ENCODE assay signal across 10 cellular contexts in genomic region chr17:66255527-66255971, GRCh38. TPM values are rescaled to one million over a fixed set of nuclear protein-coding genes. Genes with fewer than 3 reads are reported as not detected.
DNase-seq lines count a peak whose midpoint lies in the region; ATAC-seq and TF ChIP-seq lines count a peak whose summit lies in the region.
"Had no signal": no experiment of that assay in that cellular context is flagged by ENCODE, and none has a peak within 500 bp of the region (broad histone marks: within the 10 kb centered on the region; RNA-seq: fewer than 3 reads in every experiment).

No MANE protein-coding gene starts in this region.

- no peaks in the 10 kb centered on the region for H3K27me3 Mint-ChIP-seq in effector memory CD8-positive, alpha-beta T cell

- peak overlapping the region in 1 of 2 donors; percentile 61 for H3K27ac Mint-ChIP-seq in effector memory CD8-positive, alpha-beta T cell

- H3K4me1 Mint-ChIP-seq in effector memory CD8-positive, alpha-beta T cell (ENCODE audit: low read depth in 2 of 2) = peaks cover 5% of the 10 kb centered on the region in 2 donors

- no peak overlapping the region for H3K4me3 ChIP-seq in Jurkat, Clone E6-1 (ENCODE audit: low read length)
- H3K4me3 ChIP-seq: body of pancreas, thoracic aorta had no signal

- DNase-seq in DMS79 (lab: John Stamatoyannopoulos, UW) = peak; percentile 44
- peak; percentile 56 for DNase-seq in Jurkat, Clone E6-1 (ENCODE audit: low read depth, low spot score)
- no peak for DNase-seq in effector memory CD8-positive, alpha-beta T cell
- no peak for DNase-seq in amygdala (lab: John Stamatoyannopoulos, UW)
- no peak for DNase-seq in ecto neural progenitor cell (ENCODE audit: low spot score)

- H3K4me3 Mint-ChIP-seq in effector memory CD8-positive, alpha-beta T cell = peak overlapping the region; percentile 51 to 62

- H3K27ac ChIP-seq in VCaP = peak overlapping the region; percentile 49
- H3K27ac ChIP-seq: body of pancreas, neutrophil, thoracic aorta had no signal

- no peak for TF ChIP-seq CTCF in VCaP (conservative IDR thresholded peaks at IDR 0.05)

- no peaks in the 10 kb centered on the region for H3K9me3 Mint-ChIP-seq in effector memory CD8-positive, alpha-beta T cell

- H3K36me3 Mint-ChIP-seq in effector memory CD8-positive, alpha-beta T cell (ENCODE audit: insufficient read depth) = no peaks in the 10 kb centered on the region

- ATAC-seq in effector memory CD8-positive, alpha-beta T cell (replicated peaks) = peak; percentile 50
- ATAC-seq in GM19023 (IDR thresholded peaks at IDR 0.05; ENCODE audit: unreplicated experiment) = no peak

RNA-seq across cellular contexts. Expression of gene APOH, which starts 26.3 kb away (rescaled TPM):
- polyA plus RNA-seq in Jurkat, Clone E6-1 (2012; ENCODE audit: insufficient read depth, insufficient read length) = not detected

RNA-seq across cellular contexts. Expression of gene PRKCA, which starts 46.9 kb away (rescaled TPM):
- polyA plus RNA-seq in Jurkat, Clone E6-1 (2012; ENCODE audit: insufficient read depth, insufficient read length) = 22.2 TPM

Comparison
In these comparisons a context has a peak if more than half of its experiments do, and no peak if none do; other contexts are left out.
1. DNase-seq: peak in DMS79 (single experiment) and Jurkat, Clone E6-1 (single experiment); none in effector memory CD8-positive, alpha-beta T cell (0 of 3), amygdala (0 of 56) and ecto neural progenitor cell (single experiment).